In genomic region chr1:81681104-81681503, GRCh38 we compare ENCODE assay signal across 15 cellular contexts.
A peak's percentile ranks its signal among the peaks of the same experiment; 100 is the strongest.
DNase-seq lines count a peak whose midpoint lies in the region; ATAC-seq and TF ChIP-seq lines count a peak whose summit lies in the region.
"Had no signal": no experiment of that assay in that cellular context is flagged by ENCODE, and none has a peak within 500 bp of the region (broad histone marks: within the 10 kb centered on the region; RNA-seq: fewer than 3 reads in every experiment).

No MANE protein-coding gene starts in this region.

- no peak for TF ChIP-seq RAD21 in Ishikawa (IDR thresholded peaks at IDR 0.05; ENCODE audit: low read depth)

- DNase-seq in DMS53 (lab: John Stamatoyannopoulos, UW), result peak; percentile 26
- no peak for DNase-seq in DMS53 treated with DMSO at 0.1 percent for 48 hours (lab: John Stamatoyannopoulos, UW; ENCODE audit: unreplicated experiment)
- DNase-seq in NCI-H128 (lab: John Stamatoyannopoulos, UW; ENCODE audit: unreplicated experiment), result no peak
- DNase-seq in erythroblast (lab: John Stamatoyannopoulos, UW), result no peak
- no peak for DNase-seq in psoas muscle
- DNase-seq: activated T-cell treated with anti-CD3 and anti-CD28 coated beads, Interleukin-2, amount 50 U/mL, for 4 hours; CD8-positive, alpha-beta memory T cell; cerebellar nuclear complex; kidney; NK-92 treated with Interleukin-12 subunit alpha and Interleukin-12 subunit beta, amount 100 ng/mL, for 24 hours; Right ventricle myocardium superior had no signal

- H3K27ac ChIP-seq in esophagus (ENCODE audit: low read depth in 2 of 2, low read length in 1 of 2) (peak overlapping the region; percentile 45 to 75), parathyroid adenoma (no peak overlapping the region), psoas muscle (no peak overlapping the region)
- H3K27ac ChIP-seq: 22Rv1 had no signal

- H3K4me1 ChIP-seq in esophagus (ENCODE audit: control insufficient read depth in 2 of 2, insufficient read depth in 2 of 2, low read length in 1 of 2) (peaks cover 2% of the 10 kb centered on the region in 2 donors), parathyroid adenoma (no peaks in the 10 kb centered on the region), psoas muscle (peaks cover 4% of the 10 kb centered on the region)

- WGBS in esophagus, 2 donors, result 12 to 14% methylated on average over 2 of the region's 2 CpGs
- 3 to 10% (median 7%) methylated on average over 2 of the region's 2 CpGs for WGBS in psoas muscle, 3 donors

- H3K4me2 ChIP-seq in parathyroid adenoma (ENCODE audit: low read length), result peak overlapping the region; percentile 9

- H3K9me3 ChIP-seq in esophagus (ENCODE audit: control insufficient read depth in 2 of 2, insufficient read depth in 1 of 2, low read depth in 1 of 2, low read length in 1 of 2) (no peaks in the 10 kb centered on the region), parathyroid adenoma (ENCODE audit: control insufficient read depth, low read length) (no peaks in the 10 kb centered on the region), psoas muscle (no peaks in the 10 kb centered on the region)

- intact Hi-C loops in psoas muscle (cut with DNase I), result no loop called here

- H3K4me3 ChIP-seq in esophagus (ENCODE audit: low read depth in 1 of 2, low read length in 2 of 2) (no peak overlapping the region), parathyroid adenoma (ENCODE audit: low read depth, low read length) (no peak overlapping the region), psoas muscle (no peak overlapping the region)

- TF ChIP-seq EP300 in Ishikawa (IDR thresholded peaks at IDR 0.05; ENCODE audit: borderline replicate concordance), result no peak

- ATAC-seq in psoas muscle, result no peak
- ATAC-seq: activated T-cell treated with anti-CD3 and anti-CD28 coated beads, Interleukin-2, amount 50 U/mL, for 4 hours had no signal

- no peak overlapping the region for H3K9ac ChIP-seq in parathyroid adenoma

- H3K36me3 ChIP-seq in esophagus (ENCODE audit: control insufficient read depth in 2 of 2, insufficient read depth in 2 of 2, low read length in 1 of 2) (no peaks in the 10 kb centered on the region), parathyroid adenoma (ENCODE audit: control insufficient read depth, insufficient read depth, low read length) (no peaks in the 10 kb centered on the region), psoas muscle (ENCODE audit: insufficient read depth in 1 of 2, low read depth in 1 of 2) (no peaks in the 10 kb centered on the region)

- TF ChIP-seq CTCF in parathyroid adenoma (IDR thresholded peaks at IDR 0.05), result no peak
- TF ChIP-seq CTCF in psoas muscle (IDR thresholded peaks at IDR 0.05), result no peak

- H3K27me3 ChIP-seq in esophagus (ENCODE audit: control insufficient read depth in 1 of 2, insufficient read depth in 2 of 2, low read length in 2 of 2), result no peaks in the 10 kb centered on the region
- no peaks in the 10 kb centered on the region for H3K27me3 ChIP-seq in parathyroid adenoma (ENCODE audit: control insufficient read depth, insufficient read depth, low read length)
- H3K27me3 ChIP-seq in psoas muscle (ENCODE audit: insufficient read depth in 3 of 3, low read length in 2 of 3), result no peaks in the 10 kb centered on the region

- TF ChIP-seq POLR2A in erythroblast (IDR thresholded peaks at IDR 0.05; ENCODE audit: low read length), result no peak

- no peaks in the 10 kb centered on the region for H3K79me2 ChIP-seq in parathyroid adenoma

- no peak overlapping the region for H2AFZ ChIP-seq in parathyroid adenoma

TF ChIP-seq in Ishikawa, 13 proteins besides CTCF, POLR2A, EP300 and RAD21:
- no peak for TF ChIP-seq TCF12 (IDR thresholded peaks at IDR 0.05; ENCODE audit: low read depth)
- no peak for TF ChIP-seq USF1 (IDR thresholded peaks at IDR 0.05)
- TF ChIP-seq NFIC (IDR thresholded peaks at IDR 0.05), result no peak
- TF ChIP-seq MAX (IDR thresholded peaks at IDR 0.05), result 0 out of 2 replicates have a peak, but pooled peaks have one; percentile 55
- TF ChIP-seq EGR1 (IDR thresholded peaks at IDR 0.05), result no peak
- TF ChIP-seq ZBTB7A (IDR thresholded peaks at IDR 0.05; ENCODE audit: low read depth), result no peak

Comparison
In these comparisons a context has a peak if more than half of its experiments do, and no peak if none do; other contexts are left out.
1. H3K27ac ChIP-seq: peak in esophagus (2 of 2); none in parathyroid adenoma (single experiment) and psoas muscle (single experiment).